ENCODE assay signal across 8 cellular contexts in genomic region chr7:141551080-141551772, GRCh38. TPM values are rescaled to one million over a fixed set of nuclear protein-coding genes. Genes with fewer than 3 reads are reported as not detected.
DNase-seq lines count a peak whose midpoint lies in the region; ATAC-seq and TF ChIP-seq lines count a peak whose summit lies in the region.

Gene AGK (plus strand): TSS chr7:141551410. CDS start chr7:141555467, 4,057 bp downstream.

- DNase-seq in AG04450 (ENCODE audit: low read depth, low spot score), result peak; percentile 36
- peak; percentile 94 for DNase-seq in NCI-H2227 (lab: John Stamatoyannopoulos, UW; ENCODE audit: unreplicated experiment)
- peak; percentile 52 to 63 (median 56) for DNase-seq in activated CD4-positive, CD25-positive, alpha-beta regulatory T cell (lab: John Stamatoyannopoulos, UW)
- DNase-seq in caudate nucleus (lab: John Stamatoyannopoulos, UW), result peak in 57 of 61 donors; percentile 8 to 84 (median 65)
- DNase-seq in islet precursor cell, result peak; percentile 89
- peak; percentile 68 to 74 (median 68) for DNase-seq in stimulated activated CD4-positive, alpha-beta T cell treated with anti-CD3 and anti-CD28 coated beads, Interleukin-12 subunit alpha, Interleukin-12 subunit beta, amount 100 ng/mL, for 48 hours (ENCODE audit: low read depth in 2 of 3, low spot score in 1 of 3)

- peak within 1 kb of the TSS; percentile 92 for H3K4me3 ChIP-seq in AG04450 (ENCODE audit: low read depth, low read length)

- H3K27ac ChIP-seq in AG04450 (ENCODE audit: low read depth, low read length), result peak within 1 kb of the TSS; percentile 61
- H3K27ac ChIP-seq in caudate nucleus (ENCODE audit: low read depth, low read length), result peak within 1 kb of the TSS; percentile 52

- CTCF ChIA-PET in AG04450 (lab: Charles Lee), result interaction anchor here (0.6 to 6.3 kb wide), 3 partner anchors 18 to 536 kb away, joined by 3 to 53 read pairs (median 12); partner anchors contain the start of gene MRPS33

- peak; percentile 91 for ATAC-seq in GM18868 (IDR thresholded peaks at IDR 0.05; ENCODE audit: unreplicated experiment)
- ATAC-seq in HG03097 (IDR thresholded peaks at IDR 0.05; ENCODE audit: low FRiP score, unreplicated experiment), result peak; percentile 88

- no peaks in the 10 kb centered on the region for H3K9me3 ChIP-seq in AG04450 (ENCODE audit: control insufficient read depth, insufficient read depth, low read length)

- POLR2A ChIA-PET in AG04450 (lab: Yijun Ruan, JAX), result interaction anchor here (0.5 to 1.6 kb wide), 6 partner anchors 18 to 537 kb away, joined by 3 to 12 read pairs (median 4); partner anchors contain the start of genes MRPS33 and SSBP1

- no peaks in the 10 kb centered on the region for H3K27me3 ChIP-seq in AG04450 (ENCODE audit: control insufficient read depth, insufficient read depth, low read length)

- TF ChIP-seq CTCF in AG04450 (IDR thresholded peaks at IDR 0.05; ENCODE audit: low read depth, low read length), result no peak

RNA-seq across cellular contexts. Expression of gene AGK, which starts in this region (rescaled TPM):
- polyA plus RNA-seq in AG04450 (2011; rRNA removed), result 39.0 and 42.5 TPM in 2 replicates
- 34.8 and 39.0 TPM in 2 replicates for polyA minus RNA-seq in AG04450 (2011; rRNA and poly(A)+ RNA removed)

Comparison
In these comparisons a context has a peak if more than half of its experiments do, and no peak if none do; other contexts are left out.
1. Peak in every context shown above with its lines: DNase-seq, ATAC-seq, H3K4me3 ChIP-seq and H3K27ac ChIP-seq.
2. DNase-seq: peak in every context shown above with its lines; median percentile 94 in NCI-H2227; 89 in islet precursor cell; 68 in stimulated activated CD4-positive, alpha-beta T cell treated with anti-CD3 and anti-CD28 coated beads, Interleukin-12 subunit alpha, Interleukin-12 subunit beta, amount 100 ng/mL, for 48 hours; 65 in caudate nucleus; 56 in activated CD4-positive, CD25-positive, alpha-beta regulatory T cell; 36 in AG04450.